Comparison of ENCODE assay signal across 22 cellular contexts in genomic region chr7:107473975-107474598, GRCh38. TPM values are rescaled to one million over a fixed set of nuclear protein-coding genes. Genes with fewer than 3 reads are reported as not detected.
DNase-seq lines count a peak whose midpoint lies in the region; ATAC-seq, FAIRE-seq and TF ChIP-seq lines count a peak whose summit lies in the region.
"Had no signal": no experiment of that assay in that cellular context is flagged by ENCODE, and none has a peak within 500 bp of the region (broad histone marks: within the 10 kb centered on the region; RNA-seq: fewer than 3 reads in every experiment).

No MANE protein-coding gene starts in this region.

- ATAC-seq in left cardiac atrium: peak; percentile 53 to 59
- ATAC-seq in HG03025 (IDR thresholded peaks at IDR 0.05; ENCODE audit: low FRiP score, unreplicated experiment): no peak
- ATAC-seq in GM21381 (IDR thresholded peaks at IDR 0.05; ENCODE audit: unreplicated experiment): no peak
- ATAC-seq: CD8-positive, alpha-beta T cell had no signal

- H3K27ac ChIP-seq in spleen: peak overlapping the region in 6 of 8 donors; percentile 5 to 60 (median 36)
- H3K27ac ChIP-seq: RWPE1, SJCRH30 had no signal

- FAIRE-seq in GM12891 (lab: Jason Lieb, UNC): peak; percentile 47
- FAIRE-seq: G401.6, GM18507, H1 had no signal

- WGBS in spleen, 5 donors: 76 to 85% (median 78%) methylated on average over 7 of the region's 7 CpGs

- DNase-seq in GM12891 (ENCODE audit: insufficient read length, low spot score) (no peak), cerebellar cortex (ENCODE audit: low spot score) (peak; percentile 67), left cardiac atrium (no peak), spleen (no peak), T1000 (lab: John Stamatoyannopoulos, UW) (no peak)
- DNase-seq in activated naive CD4-positive, alpha-beta T cell (lab: John Stamatoyannopoulos, UW): no peak
- DNase-seq: CD8-positive, alpha-beta T cell; DMS153; MG63; NCI-H1417; NCI-H187 treated with DMSO at 0.1 percent for 48 hours; NCI-H2107; NCI-H510A treated with DMSO at 0.1 percent for 48 hours; NCI-H748 treated with DMSO at 0.1 percent for 48 hours; SJCRH30 had no signal

- no peak for TF ChIP-seq CTCF in spleen (IDR thresholded peaks at IDR 0.05 in 8 of 11, conservative IDR thresholded peaks at IDR 0.05 in 3 of 11)

- no peaks in the 10 kb centered on the region for H3K9me3 ChIP-seq in spleen
- H3K9me3 ChIP-seq: MG63, SJCRH30 had no signal

- no peaks in the 10 kb centered on the region for H3K36me3 ChIP-seq in spleen
- H3K36me3 ChIP-seq: MG63, SJCRH30 had no signal

- intact Hi-C loops in left cardiac atrium (cut with DNase I) (no loop called here), spleen (cut with DNase I; ENCODE audit: low total_unique reads) (no loop called here)

- TF ChIP-seq POLR2A in GM12891 (IDR thresholded peaks at IDR 0.05; ENCODE audit: low read depth, low read length) (no peak), spleen (IDR thresholded peaks at IDR 0.05) (no peak)

- no peaks in the 10 kb centered on the region for H3K27me3 ChIP-seq in spleen (replicated peaks in 1 of 7)
- H3K27me3 ChIP-seq: MG63, SJCRH30 had no signal

- H3K4me3 ChIP-seq in spleen: no peak overlapping the region
- H3K4me3 ChIP-seq: MG63, SJCRH30 had no signal

- H3K4me1 ChIP-seq in spleen: peaks cover 0 to 57% (median 12%) of the 10 kb centered on the region in 6 donors
- H3K4me1 ChIP-seq: SJCRH30 had no signal

TF ChIP-seq in GM12891, 5 proteins besides CTCF, POLR2A, EP300 and RAD21:
- TF ChIP-seq TAF1 (IDR thresholded peaks at IDR 0.05; ENCODE audit: low read depth, low read length): no peak
- no peak for TF ChIP-seq POU2F2 (IDR thresholded peaks at IDR 0.05; ENCODE audit: low read depth, low read length)
- no peak for TF ChIP-seq POLR2AphosphoS5 (IDR thresholded peaks at IDR 0.05; ENCODE audit: low read depth, low read length)
- no peak for TF ChIP-seq PAX5 (IDR thresholded peaks at IDR 0.05; ENCODE audit: insufficient read depth, low read length, severe bottlenecking)
- TF ChIP-seq SPI1 (IDR thresholded peaks at IDR 0.05; ENCODE audit: low read depth, low read length): no peak

RNA-seq across cellular contexts. Expression of gene GPR22, which starts 4.2 kb away (rescaled TPM):
- 0.04 TPM for polyA plus RNA-seq in GM12891 (2012; ENCODE audit: low read depth, missing spikeins)
- total RNA-seq in left cardiac atrium: 10 to 100 TPM; 15.7 to 33.5 TPM
- total RNA-seq in spleen: 1 to 10 TPM in 1 of 7 donors, under 1 TPM in 3, not detected in 3; 0.11 to 2.7 (median 0.46) TPM
- under 1 TPM in 2 of 3 donors, not detected in 1; 0.03 to 0.54 TPM for polyA plus RNA-seq in spleen
- total RNA-seq: CD8-positive, alpha-beta T cell; H1; LHCN-M2; SJCRH30 had no signal

Comparison
In these comparisons a context has a peak if more than half of its experiments do, and no peak if none do; other contexts are left out.
1. ATAC-seq: peak in left cardiac atrium (2 of 2); none in HG03025 (single experiment) and GM21381 (single experiment).
2. RNA of gene GPR22, which starts 4.2 kb away (total RNA-seq): 15.7 to 33.5 TPM in left cardiac atrium; 0.11 to 2.7 TPM in spleen; every median in the first group is over 4 times any median in the second.